ENCODE assay signal across 1 cellular context in genomic region chr16:85926370-85926769, GRCh38.
TF ChIP-seq lines count a peak whose summit lies in the region.

No MANE protein-coding gene starts in this region.

TF ChIP-seq in GM23338, 12 proteins besides CTCF, POLR2A, EP300 and RAD21 (continued from another document):
- TF ChIP-seq ZNF462 (CRISPR knock-in tag; IDR thresholded peaks at IDR 0.05) (no peak), ZNF331 (CRISPR knock-in tag; IDR thresholded peaks at IDR 0.05; ENCODE audit: low read depth) (no peak), POLR2AphosphoS5 (IDR thresholded peaks at IDR 0.05; ENCODE audit: low read depth) (no peak)
